Comparison of ENCODE assay signal across 15 cellular contexts in the genomic region with DNA sequence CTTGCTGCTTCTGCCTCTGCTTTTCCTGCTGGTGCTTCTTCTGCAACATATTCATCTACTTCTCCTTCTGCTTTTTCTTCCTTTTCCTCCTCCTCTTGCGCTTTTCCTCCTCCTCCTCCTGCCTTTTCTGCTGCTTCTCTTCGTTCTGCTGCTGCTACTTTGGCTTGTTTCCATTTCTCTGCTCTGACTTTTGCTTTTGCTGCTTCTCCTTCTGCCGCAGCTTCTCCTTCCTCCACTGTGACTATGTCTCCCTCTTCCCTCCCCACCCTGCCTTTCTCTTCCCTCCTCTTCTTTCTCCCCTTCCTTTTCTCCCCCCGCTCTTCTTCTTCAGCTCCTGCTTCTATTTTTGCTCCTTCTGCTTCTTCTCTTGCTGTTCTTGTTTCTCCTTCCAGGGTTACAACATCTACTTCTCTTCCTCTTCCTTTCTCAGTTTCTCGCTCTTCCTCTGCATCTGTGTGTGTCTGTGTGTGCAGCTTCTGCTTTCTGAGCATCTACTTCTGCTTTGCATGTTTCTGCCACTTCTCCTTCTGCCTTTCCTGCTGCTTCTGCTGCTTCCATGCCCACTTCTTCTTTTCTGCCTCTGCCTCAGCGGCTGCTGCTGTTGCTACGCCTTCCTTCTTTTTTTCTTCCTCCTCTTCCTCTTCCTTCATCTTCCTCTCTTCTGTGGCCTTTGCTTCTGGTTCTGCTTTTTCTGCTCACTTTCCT.
DNase-seq lines count a peak whose midpoint lies in the region; ATAC-seq and TF ChIP-seq lines count a peak whose summit lies in the region.
"Had no signal": no experiment of that assay in that cellular context is flagged by ENCODE, and none has a peak within 500 bp of the region (broad histone marks: within the 10 kb centered on the region; RNA-seq: fewer than 3 reads in every experiment).

No MANE protein-coding gene starts in this region.

- H3K27me3 ChIP-seq in HL-60 (ENCODE audit: insufficient read depth, poor library complexity, severe bottlenecking) (no peaks in the 10 kb centered on the region), SU-DHL-6 (ENCODE audit: low read length) (no peaks in the 10 kb centered on the region)

- peak overlapping the region; percentile 79 for H2AFZ ChIP-seq in SU-DHL-6 (ENCODE audit: low read depth, low read length, severe bottlenecking)

- H4K20me1 ChIP-seq in SU-DHL-6 (ENCODE audit: low read depth, low read length): no peaks in the 10 kb centered on the region

- H3K9me3 ChIP-seq in SU-DHL-6 (ENCODE audit: insufficient read depth, low read length): no peaks in the 10 kb centered on the region

- peak overlapping the region; percentile 89 for H3K4me2 ChIP-seq in SU-DHL-6 (ENCODE audit: low read depth, low read length, poor library complexity, severe bottlenecking)

- ATAC-seq in HG03432 (IDR thresholded peaks at IDR 0.05; ENCODE audit: unreplicated experiment): no peak

- no peak for TF ChIP-seq CTCF in HL-60 (IDR thresholded peaks at IDR 0.05; ENCODE audit: insufficient read depth, low read length)
- no peak for TF ChIP-seq CTCF in SU-DHL-6 (IDR thresholded peaks at IDR 0.05; ENCODE audit: insufficient read depth, low read length, poor library complexity, severe bottlenecking)

- no peaks in the 10 kb centered on the region for H3K36me3 ChIP-seq in SU-DHL-6 (ENCODE audit: low read length)

- H3K9me2 ChIP-seq in SU-DHL-6 (replicated peaks; ENCODE audit: insufficient read depth, low read length): no peaks in the 10 kb centered on the region

- no peak overlapping the region for H3K4me3 ChIP-seq in HL-60 (replicated peaks; ENCODE audit: insufficient read depth, low read length)
- H3K4me3 ChIP-seq in SU-DHL-6 (ENCODE audit: insufficient read depth, low read length, poor library complexity, severe bottlenecking): peak overlapping the region; percentile 48

- peak overlapping the region; percentile 52 for H3K9ac ChIP-seq in SU-DHL-6 (ENCODE audit: low read length)

- peak; percentile 81 to 89 for DNase-seq in AML-193 (lab: John Stamatoyannopoulos, UW)
- peak; percentile 30 for DNase-seq in GM19240 (ENCODE audit: insufficient read length, low spot score)
- peak; percentile 91 to 93 for DNase-seq in HL-60 (ENCODE audit: low read depth in 1 of 2, low spot score in 1 of 2)
- DNase-seq in central memory CD4-positive, alpha-beta T cell: no peak
- DNase-seq in cerebellar nuclear complex (lab: John Stamatoyannopoulos, UW): no peak
- no peak for DNase-seq in LoVo (ENCODE audit: low spot score)
- DNase-seq: EL; HCEC 1CT; mesendoderm; NCI-H1105; stimulated activated CD4-positive, alpha-beta T cell treated with anti-CD3 and anti-CD28 coated beads, Interleukin-4, amount 100 ng/mL, for 4 hours; substantia nigra; T1000 had no signal

- H3K79me2 ChIP-seq in SU-DHL-6 (ENCODE audit: insufficient read depth, low read length): no peaks in the 10 kb centered on the region

- H3F3A ChIP-seq in SU-DHL-6 (ENCODE audit: insufficient read depth): peaks cover 16% of the 10 kb centered on the region

- peak overlapping the region; percentile 75 for H3K27ac ChIP-seq in HL-60 (replicated peaks)
- peak overlapping the region; percentile 97 for H3K27ac ChIP-seq in SU-DHL-6 (ENCODE audit: low read depth, low read length)

Comparison
In these comparisons a context has a peak if more than half of its experiments do, and no peak if none do; other contexts are left out.
1. DNase-seq: peak in AML-193 (2 of 2), GM19240 (single experiment) and HL-60 (2 of 2); none in central memory CD4-positive, alpha-beta T cell (single experiment), cerebellar nuclear complex (0 of 2) and LoVo (single experiment).